In the genomic region with DNA sequence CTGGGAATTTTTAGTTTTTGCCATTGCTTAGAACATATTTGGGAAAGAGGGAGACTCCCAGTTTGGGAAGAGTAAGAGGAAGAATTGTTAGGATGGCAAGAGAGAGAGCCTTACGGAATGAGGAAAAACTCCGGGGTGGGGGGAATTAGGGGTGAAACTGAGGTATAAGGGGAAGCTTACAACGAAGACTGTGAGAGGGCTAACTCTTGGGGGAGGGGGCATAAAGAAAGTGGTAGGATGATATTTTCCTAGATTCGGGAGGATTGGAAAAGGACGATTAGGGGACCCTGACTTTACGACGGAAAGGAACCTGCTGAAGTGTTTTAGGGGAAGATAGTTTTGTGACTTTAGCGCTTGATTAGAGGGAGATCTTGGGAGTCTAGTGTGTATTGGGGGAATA, we compare ENCODE assay signal across 1 cellular context.
TF ChIP-seq lines count a peak whose summit lies in the region.

No MANE protein-coding gene starts in this region.

TF ChIP-seq in H1, 55 proteins besides CTCF, POLR2A, EP300 and RAD21:
- TF ChIP-seq CREB1 (IDR thresholded peaks at IDR 0.05) = no peak
- TF ChIP-seq POLR2AphosphoS5 (IDR thresholded peaks at IDR 0.05; ENCODE audit: low read depth, low read length) = no peak
- TF ChIP-seq SP1 (IDR thresholded peaks at IDR 0.05; ENCODE audit: low read depth, low read length) = no peak
- TF ChIP-seq SIX5 (IDR thresholded peaks at IDR 0.05; ENCODE audit: low read depth, low read length) = no peak
- no peak for TF ChIP-seq GTF2F1 (IDR thresholded peaks at IDR 0.05; ENCODE audit: borderline replicate concordance, low read depth, low read length)
- no peak for TF ChIP-seq SAP30 (IDR thresholded peaks at IDR 0.05; ENCODE audit: insufficient read depth, insufficient replicate concordance, low read length)
- TF ChIP-seq HDAC2 (IDR thresholded peaks at IDR 0.05; ENCODE audit: borderline replicate concordance in 1 of 2, low read depth in 2 of 2, low read length in 2 of 2) = no peak
- no peak for TF ChIP-seq NANOG (IDR thresholded peaks at IDR 0.05; ENCODE audit: insufficient read depth, low read depth, low read length, poor library complexity, severe bottlenecking)
- TF ChIP-seq SRF (IDR thresholded peaks at IDR 0.05; ENCODE audit: low read depth, low read length) = no peak
- TF ChIP-seq CEBPB (IDR thresholded peaks at IDR 0.05; ENCODE audit: low read depth, low read length) = no peak
- TF ChIP-seq, protein P1, sequence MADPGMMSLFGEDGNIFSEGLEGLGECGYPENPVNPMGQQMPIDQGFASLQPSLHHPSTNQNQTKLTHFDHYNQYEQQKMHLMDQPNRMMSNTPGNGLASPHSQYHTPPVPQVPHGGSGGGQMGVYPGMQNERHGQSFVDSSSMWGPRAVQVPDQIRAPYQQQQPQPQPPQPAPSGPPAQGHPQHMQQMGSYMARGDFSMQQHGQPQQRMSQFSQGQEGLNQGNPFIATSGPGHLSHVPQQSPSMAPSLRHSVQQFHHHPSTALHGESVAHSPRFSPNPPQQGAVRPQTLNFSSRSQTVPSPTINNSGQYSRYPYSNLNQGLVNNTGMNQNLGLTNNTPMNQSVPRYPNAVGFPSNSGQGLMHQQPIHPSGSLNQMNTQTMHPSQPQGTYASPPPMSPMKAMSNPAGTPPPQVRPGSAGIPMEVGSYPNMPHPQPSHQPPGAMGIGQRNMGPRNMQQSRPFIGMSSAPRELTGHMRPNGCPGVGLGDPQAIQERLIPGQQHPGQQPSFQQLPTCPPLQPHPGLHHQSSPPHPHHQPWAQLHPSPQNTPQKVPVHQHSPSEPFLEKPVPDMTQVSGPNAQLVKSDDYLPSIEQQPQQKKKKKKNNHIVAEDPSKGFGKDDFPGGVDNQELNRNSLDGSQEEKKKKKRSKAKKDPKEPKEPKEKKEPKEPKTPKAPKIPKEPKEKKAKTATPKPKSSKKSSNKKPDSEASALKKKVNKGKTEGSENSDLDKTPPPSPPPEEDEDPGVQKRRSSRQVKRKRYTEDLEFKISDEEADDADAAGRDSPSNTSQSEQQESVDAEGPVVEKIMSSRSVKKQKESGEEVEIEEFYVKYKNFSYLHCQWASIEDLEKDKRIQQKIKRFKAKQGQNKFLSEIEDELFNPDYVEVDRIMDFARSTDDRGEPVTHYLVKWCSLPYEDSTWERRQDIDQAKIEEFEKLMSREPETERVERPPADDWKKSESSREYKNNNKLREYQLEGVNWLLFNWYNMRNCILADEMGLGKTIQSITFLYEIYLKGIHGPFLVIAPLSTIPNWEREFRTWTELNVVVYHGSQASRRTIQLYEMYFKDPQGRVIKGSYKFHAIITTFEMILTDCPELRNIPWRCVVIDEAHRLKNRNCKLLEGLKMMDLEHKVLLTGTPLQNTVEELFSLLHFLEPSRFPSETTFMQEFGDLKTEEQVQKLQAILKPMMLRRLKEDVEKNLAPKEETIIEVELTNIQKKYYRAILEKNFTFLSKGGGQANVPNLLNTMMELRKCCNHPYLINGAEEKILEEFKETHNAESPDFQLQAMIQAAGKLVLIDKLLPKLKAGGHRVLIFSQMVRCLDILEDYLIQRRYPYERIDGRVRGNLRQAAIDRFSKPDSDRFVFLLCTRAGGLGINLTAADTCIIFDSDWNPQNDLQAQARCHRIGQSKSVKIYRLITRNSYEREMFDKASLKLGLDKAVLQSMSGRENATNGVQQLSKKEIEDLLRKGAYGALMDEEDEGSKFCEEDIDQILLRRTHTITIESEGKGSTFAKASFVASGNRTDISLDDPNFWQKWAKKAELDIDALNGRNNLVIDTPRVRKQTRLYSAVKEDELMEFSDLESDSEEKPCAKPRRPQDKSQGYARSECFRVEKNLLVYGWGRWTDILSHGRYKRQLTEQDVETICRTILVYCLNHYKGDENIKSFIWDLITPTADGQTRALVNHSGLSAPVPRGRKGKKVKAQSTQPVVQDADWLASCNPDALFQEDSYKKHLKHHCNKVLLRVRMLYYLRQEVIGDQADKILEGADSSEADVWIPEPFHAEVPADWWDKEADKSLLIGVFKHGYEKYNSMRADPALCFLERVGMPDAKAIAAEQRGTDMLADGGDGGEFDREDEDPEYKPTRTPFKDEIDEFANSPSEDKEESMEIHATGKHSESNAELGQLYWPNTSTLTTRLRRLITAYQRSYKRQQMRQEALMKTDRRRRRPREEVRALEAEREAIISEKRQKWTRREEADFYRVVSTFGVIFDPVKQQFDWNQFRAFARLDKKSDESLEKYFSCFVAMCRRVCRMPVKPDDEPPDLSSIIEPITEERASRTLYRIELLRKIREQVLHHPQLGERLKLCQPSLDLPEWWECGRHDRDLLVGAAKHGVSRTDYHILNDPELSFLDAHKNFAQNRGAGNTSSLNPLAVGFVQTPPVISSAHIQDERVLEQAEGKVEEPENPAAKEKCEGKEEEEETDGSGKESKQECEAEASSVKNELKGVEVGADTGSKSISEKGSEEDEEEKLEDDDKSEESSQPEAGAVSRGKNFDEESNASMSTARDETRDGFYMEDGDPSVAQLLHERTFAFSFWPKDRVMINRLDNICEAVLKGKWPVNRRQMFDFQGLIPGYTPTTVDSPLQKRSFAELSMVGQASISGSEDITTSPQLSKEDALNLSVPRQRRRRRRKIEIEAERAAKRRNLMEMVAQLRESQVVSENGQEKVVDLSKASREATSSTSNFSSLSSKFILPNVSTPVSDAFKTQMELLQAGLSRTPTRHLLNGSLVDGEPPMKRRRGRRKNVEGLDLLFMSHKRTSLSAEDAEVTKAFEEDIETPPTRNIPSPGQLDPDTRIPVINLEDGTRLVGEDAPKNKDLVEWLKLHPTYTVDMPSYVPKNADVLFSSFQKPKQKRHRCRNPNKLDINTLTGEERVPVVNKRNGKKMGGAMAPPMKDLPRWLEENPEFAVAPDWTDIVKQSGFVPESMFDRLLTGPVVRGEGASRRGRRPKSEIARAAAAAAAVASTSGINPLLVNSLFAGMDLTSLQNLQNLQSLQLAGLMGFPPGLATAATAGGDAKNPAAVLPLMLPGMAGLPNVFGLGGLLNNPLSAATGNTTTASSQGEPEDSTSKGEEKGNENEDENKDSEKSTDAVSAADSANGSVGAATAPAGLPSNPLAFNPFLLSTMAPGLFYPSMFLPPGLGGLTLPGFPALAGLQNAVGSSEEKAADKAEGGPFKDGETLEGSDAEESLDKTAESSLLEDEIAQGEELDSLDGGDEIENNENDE (IDR thresholded peaks at IDR 0.05; ENCODE audit: insufficient replicate concordance, low read length) = no peak
- no peak for TF ChIP-seq BCL11A (IDR thresholded peaks at IDR 0.05; ENCODE audit: low read depth in 2 of 2, low read length in 2 of 2)
